ENCODE assay signal across 1 cellular context in genomic region chr7:47500103-47500563, GRCh38.
A peak's percentile ranks its signal among the peaks of the same experiment; 100 is the strongest.
TF ChIP-seq lines count a peak whose summit lies in the region.

No MANE protein-coding gene starts in this region.

TF ChIP-seq in HepG2, 621 proteins besides CTCF, POLR2A, EP300 and RAD21 (continued from another document and continues in another):
- TF ChIP-seq, protein P1, sequence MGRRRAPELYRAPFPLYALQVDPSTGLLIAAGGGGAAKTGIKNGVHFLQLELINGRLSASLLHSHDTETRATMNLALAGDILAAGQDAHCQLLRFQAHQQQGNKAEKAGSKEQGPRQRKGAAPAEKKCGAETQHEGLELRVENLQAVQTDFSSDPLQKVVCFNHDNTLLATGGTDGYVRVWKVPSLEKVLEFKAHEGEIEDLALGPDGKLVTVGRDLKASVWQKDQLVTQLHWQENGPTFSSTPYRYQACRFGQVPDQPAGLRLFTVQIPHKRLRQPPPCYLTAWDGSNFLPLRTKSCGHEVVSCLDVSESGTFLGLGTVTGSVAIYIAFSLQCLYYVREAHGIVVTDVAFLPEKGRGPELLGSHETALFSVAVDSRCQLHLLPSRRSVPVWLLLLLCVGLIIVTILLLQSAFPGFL (CRISPR knock-in tag; IDR thresholded peaks at IDR 0.05) = no peak
- TF ChIP-seq AGO1 (IDR thresholded peaks at IDR 0.05; ENCODE audit: low read depth, low read length, poor library complexity, severe bottlenecking) (no peak), ZNF781 (CRISPR knock-in tag; IDR thresholded peaks at IDR 0.05; ENCODE audit: borderline replicate concordance, not compliant biosample characterization) (no peak), ZNF770 (CRISPR knock-in tag; IDR thresholded peaks at IDR 0.05) (peak; percentile 36; the same call in 1 of the 2 replicates), MIER3 (CRISPR knock-in tag; IDR thresholded peaks at IDR 0.05; ENCODE audit: borderline replicate concordance) (peak; percentile 78; the same call in 1 of the 2 replicates), RBFOX2 (IDR thresholded peaks at IDR 0.05; ENCODE audit: low read depth, low read length) (no peak), SIX4 (CRISPR knock-in tag; IDR thresholded peaks at IDR 0.05) (no peak), MBD4 (IDR thresholded peaks at IDR 0.05; ENCODE audit: borderline replicate concordance, low read length) (no peak), ZNF768 (CRISPR knock-in tag; IDR thresholded peaks at IDR 0.05) (no peak), NFYB (CRISPR knock-in tag; IDR thresholded peaks at IDR 0.05) (no peak), BHLHE40 (IDR thresholded peaks at IDR 0.05; ENCODE audit: low read length) (peak; percentile 93), ZNF552 (CRISPR knock-in tag; IDR thresholded peaks at IDR 0.05; ENCODE audit: borderline replicate concordance) (no peak), ZIK1 (CRISPR knock-in tag; IDR thresholded peaks at IDR 0.05; ENCODE audit: borderline replicate concordance, low read depth) (no peak), TCF12 (IDR thresholded peaks at IDR 0.05) (no peak), TCF12 (CRISPR knock-in tag; IDR thresholded peaks at IDR 0.05) (no peak), PHF8 (CRISPR knock-in tag; IDR thresholded peaks at IDR 0.05) (no peak; the same call in 1 of the 2 replicates), RELA (CRISPR knock-in tag; IDR thresholded peaks at IDR 0.05) (no peak), HNF1A (IDR thresholded peaks at IDR 0.05; ENCODE audit: low read depth) (peak; percentile 94), HNF1A (CRISPR knock-in tag; IDR thresholded peaks at IDR 0.05; ENCODE audit: borderline replicate concordance) (peak; percentile 98), TBX2 (CRISPR knock-in tag; IDR thresholded peaks at IDR 0.05; ENCODE audit: borderline replicate concordance) (peak; percentile 86), DR1 (CRISPR knock-in tag; IDR thresholded peaks at IDR 0.05) (no peak), RORA (CRISPR knock-in tag; IDR thresholded peaks at IDR 0.05) (no peak), ESRRA (CRISPR knock-in tag; IDR thresholded peaks at IDR 0.05; ENCODE audit: low read depth) (peak; percentile 71; the same call in 1 of the 2 replicates), PCBP2 (optimal IDR thresholded peaks at IDR 0.05; ENCODE audit: low read depth, low read length, poor library complexity, severe bottlenecking) (no peak), TCF7 (IDR thresholded peaks at IDR 0.05; ENCODE audit: low read depth) (no peak), GPN1 (CRISPR knock-in tag; IDR thresholded peaks at IDR 0.05; ENCODE audit: borderline replicate concordance) (no peak), NFE2L2 (IDR thresholded peaks at IDR 0.05; ENCODE audit: low read length) (no peak), RFX1 (IDR thresholded peaks at IDR 0.05) (no peak), ZNF121 (CRISPR knock-in tag; IDR thresholded peaks at IDR 0.05) (peak; percentile 56; the same call in 1 of the 2 replicates), E2F5 (CRISPR knock-in tag; conservative IDR thresholded peaks at IDR 0.05) (no peak), ETV5 (CRISPR knock-in tag; IDR thresholded peaks at IDR 0.05; ENCODE audit: borderline replicate concordance) (peak; percentile 59; the same call in 1 of the 2 replicates), ZBTB3 (CRISPR knock-in tag; IDR thresholded peaks at IDR 0.05; ENCODE audit: borderline replicate concordance, low read depth) (no peak), ZNF782 (CRISPR knock-in tag; IDR thresholded peaks at IDR 0.05; ENCODE audit: borderline replicate concordance) (no peak), FOXC1 (CRISPR knock-in tag; IDR thresholded peaks at IDR 0.05; ENCODE audit: borderline replicate concordance) (peak; percentile 56; the same call in 1 of the 2 replicates), GLI4 (CRISPR knock-in tag; IDR thresholded peaks at IDR 0.05; ENCODE audit: borderline replicate concordance) (no peak), MATR3 (CRISPR knock-in tag; IDR thresholded peaks at IDR 0.05) (no peak), ZNF761 (CRISPR knock-in tag; conservative IDR thresholded peaks at IDR 0.05) (no peak), ZNF609 (CRISPR knock-in tag; IDR thresholded peaks at IDR 0.05; ENCODE audit: borderline replicate concordance) (peak; percentile 90; the same call in 1 of the 2 replicates), ZNF274 (CRISPR knock-in tag; IDR thresholded peaks at IDR 0.05) (no peak), RBM22 (optimal IDR thresholded peaks at IDR 0.05; ENCODE audit: low read length) (no peak)
- TF ChIP-seq, protein P2, sequence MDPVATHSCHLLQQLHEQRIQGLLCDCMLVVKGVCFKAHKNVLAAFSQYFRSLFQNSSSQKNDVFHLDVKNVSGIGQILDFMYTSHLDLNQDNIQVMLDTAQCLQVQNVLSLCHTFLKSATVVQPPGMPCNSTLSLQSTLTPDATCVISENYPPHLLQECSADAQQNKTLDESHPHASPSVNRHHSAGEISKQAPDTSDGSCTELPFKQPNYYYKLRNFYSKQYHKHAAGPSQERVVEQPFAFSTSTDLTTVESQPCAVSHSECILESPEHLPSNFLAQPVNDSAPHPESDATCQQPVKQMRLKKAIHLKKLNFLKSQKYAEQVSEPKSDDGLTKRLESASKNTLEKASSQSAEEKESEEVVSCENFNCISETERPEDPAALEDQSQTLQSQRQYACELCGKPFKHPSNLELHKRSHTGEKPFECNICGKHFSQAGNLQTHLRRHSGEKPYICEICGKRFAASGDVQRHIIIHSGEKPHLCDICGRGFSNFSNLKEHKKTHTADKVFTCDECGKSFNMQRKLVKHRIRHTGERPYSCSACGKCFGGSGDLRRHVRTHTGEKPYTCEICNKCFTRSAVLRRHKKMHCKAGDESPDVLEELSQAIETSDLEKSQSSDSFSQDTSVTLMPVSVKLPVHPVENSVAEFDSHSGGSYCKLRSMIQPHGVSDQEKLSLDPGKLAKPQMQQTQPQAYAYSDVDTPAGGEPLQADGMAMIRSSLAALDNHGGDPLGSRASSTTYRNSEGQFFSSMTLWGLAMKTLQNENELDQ (CRISPR knock-in tag; IDR thresholded peaks at IDR 0.05; ENCODE audit: borderline replicate concordance) = no peak
- TF ChIP-seq, protein P3, sequence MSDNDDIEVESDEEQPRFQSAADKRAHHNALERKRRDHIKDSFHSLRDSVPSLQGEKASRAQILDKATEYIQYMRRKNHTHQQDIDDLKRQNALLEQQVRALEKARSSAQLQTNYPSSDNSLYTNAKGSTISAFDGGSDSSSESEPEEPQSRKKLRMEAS (IDR thresholded peaks at IDR 0.05) = peak; percentile 72
- TF ChIP-seq, protein P4, sequence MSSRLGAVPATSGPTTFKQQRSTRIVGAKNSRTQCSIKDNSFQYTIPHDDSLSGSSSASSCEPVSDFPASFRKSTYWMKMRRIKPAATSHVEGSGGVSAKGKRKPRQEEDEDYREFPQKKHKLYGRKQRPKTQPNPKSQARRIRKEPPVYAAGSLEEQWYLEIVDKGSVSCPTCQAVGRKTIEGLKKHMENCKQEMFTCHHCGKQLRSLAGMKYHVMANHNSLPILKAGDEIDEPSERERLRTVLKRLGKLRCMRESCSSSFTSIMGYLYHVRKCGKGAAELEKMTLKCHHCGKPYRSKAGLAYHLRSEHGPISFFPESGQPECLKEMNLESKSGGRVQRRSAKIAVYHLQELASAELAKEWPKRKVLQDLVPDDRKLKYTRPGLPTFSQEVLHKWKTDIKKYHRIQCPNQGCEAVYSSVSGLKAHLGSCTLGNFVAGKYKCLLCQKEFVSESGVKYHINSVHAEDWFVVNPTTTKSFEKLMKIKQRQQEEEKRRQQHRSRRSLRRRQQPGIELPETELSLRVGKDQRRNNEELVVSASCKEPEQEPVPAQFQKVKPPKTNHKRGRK (CRISPR knock-in tag; IDR thresholded peaks at IDR 0.05) = no peak
- TF ChIP-seq, protein P5, sequence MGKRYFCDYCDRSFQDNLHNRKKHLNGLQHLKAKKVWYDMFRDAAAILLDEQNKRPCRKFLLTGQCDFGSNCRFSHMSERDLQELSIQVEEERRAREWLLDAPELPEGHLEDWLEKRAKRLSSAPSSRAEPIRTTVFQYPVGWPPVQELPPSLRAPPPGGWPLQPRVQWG (CRISPR knock-in tag; IDR thresholded peaks at IDR 0.05; ENCODE audit: borderline replicate concordance, low read depth) = no peak
- TF ChIP-seq, protein P6, sequence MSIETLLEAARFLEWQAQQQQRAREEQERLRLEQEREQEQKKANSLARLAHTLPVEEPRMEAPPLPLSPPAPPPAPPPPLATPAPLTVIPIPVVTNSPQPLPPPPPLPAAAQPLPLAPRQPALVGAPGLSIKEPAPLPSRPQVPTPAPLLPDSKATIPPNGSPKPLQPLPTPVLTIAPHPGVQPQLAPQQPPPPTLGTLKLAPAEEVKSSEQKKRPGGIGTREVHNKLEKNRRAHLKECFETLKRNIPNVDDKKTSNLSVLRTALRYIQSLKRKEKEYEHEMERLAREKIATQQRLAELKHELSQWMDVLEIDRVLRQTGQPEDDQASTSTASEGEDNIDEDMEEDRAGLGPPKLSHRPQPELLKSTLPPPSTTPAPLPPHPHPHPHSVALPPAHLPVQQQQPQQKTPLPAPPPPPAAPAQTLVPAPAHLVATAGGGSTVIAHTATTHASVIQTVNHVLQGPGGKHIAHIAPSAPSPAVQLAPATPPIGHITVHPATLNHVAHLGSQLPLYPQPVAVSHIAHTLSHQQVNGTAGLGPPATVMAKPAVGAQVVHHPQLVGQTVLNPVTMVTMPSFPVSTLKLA (IDR thresholded peaks at IDR 0.05) = no peak
